ENCODE assay signal across 9 cellular contexts in genomic region chr5:121503111-121503840, GRCh38.
DNase-seq lines count a peak whose midpoint lies in the region; ATAC-seq lines count a peak whose summit lies in the region.
"Had no signal": no experiment of that assay in that cellular context is flagged by ENCODE, and none has a peak within 500 bp of the region (broad histone marks: within the 10 kb centered on the region; RNA-seq: fewer than 3 reads in every experiment).

No MANE protein-coding gene starts in this region.

- no peaks in the 10 kb centered on the region for H3K9me3 ChIP-seq in HUES6 (ENCODE audit: control insufficient read depth, insufficient read depth, low read depth, low read length)

- intact Hi-C loops in head of caudate nucleus (cut with DNase I), result no loop called here
- intact Hi-C loops in sciatic nerve (cut with DNase I), result no loop called here

- peak overlapping the region; percentile 12; the same call in 1 of the 2 replicates for H3K27ac ChIP-seq in HUES6 (ENCODE audit: low read depth, low read length)

- no peak overlapping the region for H3K4me3 ChIP-seq in HUES6 (ENCODE audit: low read depth, low read length)
- H3K4me3 ChIP-seq: GM12878 had no signal

- H3K9ac ChIP-seq in HUES6 (ENCODE audit: low read length), result no peak overlapping the region

- DNase-seq in RPMI7951 (ENCODE audit: low read depth) (peak; percentile 0), head of caudate nucleus (peak in 41 of 42 donors; percentile 1 to 78 (median 23)), sciatic nerve (ENCODE audit: low spot score) (peak; percentile 59), NCI-H128 (lab: John Stamatoyannopoulos, UW; ENCODE audit: unreplicated experiment) (no peak), T-helper 9 cell (no peak)
- DNase-seq: SW 1271 had no signal

- H3K36me3 ChIP-seq in HUES6 (ENCODE audit: control insufficient read depth, insufficient read depth, low read length), result no peaks in the 10 kb centered on the region

- ATAC-seq in sciatic nerve, result no peak
- ATAC-seq in HG02938 (IDR thresholded peaks at IDR 0.05; ENCODE audit: unreplicated experiment), result no peak
- ATAC-seq: GM12878 had no signal

- H3K4me1 ChIP-seq in HUES6 (ENCODE audit: control insufficient read depth, insufficient read depth, low read length), result peaks cover 15% of the 10 kb centered on the region

- H3K27me3 ChIP-seq in HUES6 (ENCODE audit: control insufficient read depth, insufficient read depth, low read length), result no peaks in the 10 kb centered on the region

Comparison
In these comparisons a context has a peak if more than half of its experiments do, and no peak if none do; other contexts are left out.
1. DNase-seq: peak in RPMI7951 (single experiment), head of caudate nucleus (41 of 42) and sciatic nerve (single experiment); none in NCI-H128 (single experiment) and T-helper 9 cell (single experiment).